ENCODE assay signal across 8 cellular contexts in the genomic region with DNA sequence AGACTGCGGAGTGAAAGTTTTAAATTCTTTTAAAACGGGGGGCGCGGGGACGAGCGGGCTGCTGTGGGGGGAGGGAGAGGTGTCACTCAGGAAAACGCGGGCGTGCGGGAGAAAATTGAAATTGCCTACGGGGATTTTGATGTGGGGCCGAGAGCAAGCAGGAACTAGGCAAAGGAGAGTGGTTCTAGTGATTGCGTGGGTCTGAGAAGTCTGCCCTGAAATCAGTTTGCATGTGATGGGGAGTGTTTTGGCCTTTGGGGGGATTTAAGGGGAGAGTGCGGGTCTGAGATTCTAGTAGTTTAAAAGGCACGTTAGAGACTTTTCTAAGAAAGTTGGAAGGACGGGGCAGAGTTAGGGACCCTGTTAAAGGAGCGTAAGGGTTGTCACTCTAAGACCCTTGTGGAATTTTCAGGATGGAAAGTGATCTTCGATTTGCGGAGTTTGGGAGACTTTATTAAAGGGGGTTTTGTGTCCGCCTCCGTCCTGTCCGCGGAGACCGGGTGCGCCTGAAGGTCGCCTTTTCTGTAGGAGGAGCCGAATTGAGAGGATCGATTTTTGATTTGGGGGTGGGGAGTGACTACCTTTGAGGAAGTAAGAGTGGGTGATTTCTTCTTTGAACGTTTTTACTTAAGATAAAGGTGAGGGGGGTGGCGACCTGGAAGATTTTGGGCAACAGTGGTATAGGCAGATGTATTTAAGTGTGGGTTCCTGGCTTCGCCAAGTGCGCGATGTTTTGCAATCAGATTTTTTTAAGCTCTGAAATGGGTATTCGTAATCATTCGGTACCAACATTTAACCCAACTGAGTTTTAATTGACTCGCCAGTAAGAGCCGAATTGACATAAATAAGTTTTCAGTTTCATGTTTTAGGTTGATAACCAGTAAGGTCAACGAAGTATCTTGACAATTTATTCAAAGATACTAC. TPM values are rescaled to one million over a fixed set of nuclear protein-coding genes. Genes with fewer than 3 reads are reported as not detected.
DNase-seq lines count a peak whose midpoint lies in the region; ATAC-seq and TF ChIP-seq lines count a peak whose summit lies in the region.

No MANE protein-coding gene starts in this region.

- peak overlapping the region; percentile 46 for H3K4ac ChIP-seq in trophoblast cell (ENCODE audit: low read depth, low read length)

- H3K4me2 ChIP-seq in KMS-11, result peak overlapping the region; percentile 68
- peak overlapping the region; percentile 77 for H3K4me2 ChIP-seq in trophoblast cell (ENCODE audit: low read length)

- peak overlapping the region; percentile 46 for H4K12ac ChIP-seq in trophoblast cell (ENCODE audit: low read depth, low read length)

- H3K9ac ChIP-seq in KMS-11, result peak overlapping the region; percentile 93; the same call in 1 of the 2 replicates
- H3K9ac ChIP-seq in trophoblast cell (ENCODE audit: low read length), result peak overlapping the region; percentile 87

- peak overlapping the region; percentile 15 for H4K91ac ChIP-seq in trophoblast cell (ENCODE audit: low read depth, low read length)

- H2AFZ ChIP-seq in KMS-11 (ENCODE audit: low read depth) (peak overlapping the region; percentile 94), trophoblast cell (ENCODE audit: insufficient read depth, low read length, poor library complexity) (peak overlapping the region; percentile 25)

- TF ChIP-seq CTCF in KMS-11 (conservative IDR thresholded peaks at IDR 0.05; ENCODE audit: low read depth, low read length), result no peak
- no peak for TF ChIP-seq CTCF in fibroblast of pulmonary artery (IDR thresholded peaks at IDR 0.05; ENCODE audit: low read length, missing control alignments)

- H3K36me3 ChIP-seq in KMS-11 (ENCODE audit: insufficient read depth) (no peaks in the 10 kb centered on the region), trophoblast cell (ENCODE audit: control insufficient read depth in 1 of 2, insufficient read depth in 2 of 2, low read length in 2 of 2) (no peaks in the 10 kb centered on the region)

- peak overlapping the region; percentile 32 for H3K4me3 ChIP-seq in KMS-11 (IDR thresholded peaks at IDR 0.05; ENCODE audit: insufficient read depth, low read depth, low read length)
- H3K4me3 ChIP-seq in fibroblast of pulmonary artery (replicated peaks; ENCODE audit: low read depth, low read length), result peak overlapping the region; percentile 93
- peak overlapping the region; percentile 82 for H3K4me3 ChIP-seq in trophoblast cell (ENCODE audit: low read depth, low read length)

- peaks cover 13% of the 10 kb centered on the region for H3K79me1 ChIP-seq in trophoblast cell (ENCODE audit: low read length)

- H3K14ac ChIP-seq in trophoblast cell (ENCODE audit: low read length), result no peak overlapping the region

- no CpG with 5 or more reads among the region's 38 CpGs for WGBS in trophoblast cell (ENCODE audit: extremely low coverage, insufficient coverage, insufficient read length)

- no peak overlapping the region for H2BK12ac ChIP-seq in trophoblast cell (ENCODE audit: low read length)

- peak; percentile 7 for ATAC-seq in GM19328 (IDR thresholded peaks at IDR 0.05; ENCODE audit: unreplicated experiment)

- peak; percentile 22 for DNase-seq in ACHN
- DNase-seq in activated CD4-positive, alpha-beta T cell treated with anti-CD3 and anti-CD28 coated beads, Interleukin-2, amount 50 U/mL, for 48 hours, result peak; percentile 43 to 53
- DNase-seq in fibroblast of pulmonary artery (ENCODE audit: low read depth), result peak; percentile 18
- DNase-seq in trophoblast cell, result peak in 1 of 2 donors; percentile 37
- no peak for DNase-seq in activated CD4-positive, CD25-positive, alpha-beta regulatory T cell treated with anti-CD3 and anti-CD28 coated beads, Interleukin-2, amount 50 U/mL, for 72 hours
- no peak for DNase-seq in NCI-H2107 (lab: John Stamatoyannopoulos, UW)

- no peak overlapping the region for H3K23ac ChIP-seq in trophoblast cell (ENCODE audit: low read length)

- H2AK5ac ChIP-seq in trophoblast cell (ENCODE audit: low read length), result no peak overlapping the region

- H3K27ac ChIP-seq in KMS-11 (peak overlapping the region; percentile 88; the same call in 1 of the 2 replicates), trophoblast cell (ENCODE audit: low read depth, low read length) (peak overlapping the region; percentile 94)

- H2BK120ac ChIP-seq in trophoblast cell (ENCODE audit: insufficient read depth, low read length, poor library complexity), result no peak overlapping the region

- in situ Hi-C loops in ACHN (cut with HindIII; ENCODE audit: low pct_ligation_motif_present, low pct_unique_long_range_greater_than_20kb, low sequenced_read_pairs), result no loop called here

- no peaks in the 10 kb centered on the region for H3K9me3 ChIP-seq in trophoblast cell (ENCODE audit: insufficient read depth, low read depth, low read length)

- H4K8ac ChIP-seq in trophoblast cell (ENCODE audit: low read depth, low read length), result peak overlapping the region; percentile 57

- peak overlapping the region; percentile 22 for H2BK5ac ChIP-seq in trophoblast cell (ENCODE audit: low read depth, low read length, poor library complexity)

- H3K27me3 ChIP-seq in KMS-11 (ENCODE audit: insufficient read depth, low read depth), result no peaks in the 10 kb centered on the region
- H3K27me3 ChIP-seq in trophoblast cell (ENCODE audit: insufficient read depth, low read length), result no peaks in the 10 kb centered on the region

- H3K18ac ChIP-seq in trophoblast cell (ENCODE audit: low read length), result peak overlapping the region; percentile 54

- H3K4me1 ChIP-seq in KMS-11 (ENCODE audit: low read depth, poor library complexity, severe bottlenecking) (peaks cover 58% of the 10 kb centered on the region), trophoblast cell (ENCODE audit: control insufficient read depth in 1 of 2, insufficient read depth in 2 of 2, low read length in 2 of 2) (no peaks in the 10 kb centered on the region)

- H3K79me2 ChIP-seq in KMS-11 (ENCODE audit: insufficient read depth, low read depth) (peaks cover 55% of the 10 kb centered on the region), trophoblast cell (ENCODE audit: control insufficient read depth, insufficient read depth, low read length, poor library complexity) (peaks cover 15% of the 10 kb centered on the region)

- H4K20me1 ChIP-seq in KMS-11 (ENCODE audit: insufficient read depth), result peaks cover 22% of the 10 kb centered on the region

RNA-seq across cellular contexts. Expression of gene EED, which starts 1.1 kb away (rescaled TPM):
- 18.9 and 20.8 TPM in 2 replicates for polyA plus RNA-seq in trophoblast cell (2013)

RNA-seq across cellular contexts. Expression of gene HIKESHI, which starts 56.4 kb away (rescaled TPM):
- polyA plus RNA-seq in trophoblast cell (2013), result 77.6 and 79.3 TPM in 2 replicates

Comparison
In these comparisons a context has a peak if more than half of its experiments do, and no peak if none do; other contexts are left out.
1. DNase-seq: peak in ACHN (single experiment), activated CD4-positive, alpha-beta T cell treated with anti-CD3 and anti-CD28 coated beads, Interleukin-2, amount 50 U/mL, for 48 hours (2 of 2) and fibroblast of pulmonary artery (single experiment); none in activated CD4-positive, CD25-positive, alpha-beta regulatory T cell treated with anti-CD3 and anti-CD28 coated beads, Interleukin-2, amount 50 U/mL, for 72 hours (single experiment) and NCI-H2107 (single experiment).
2. H3K4me3 ChIP-seq: peak in every context shown above with its lines; median percentile 93 in fibroblast of pulmonary artery; 82 in trophoblast cell; 32 in KMS-11.